ENCODE assay signal across 26 cellular contexts in the genomic region with DNA sequence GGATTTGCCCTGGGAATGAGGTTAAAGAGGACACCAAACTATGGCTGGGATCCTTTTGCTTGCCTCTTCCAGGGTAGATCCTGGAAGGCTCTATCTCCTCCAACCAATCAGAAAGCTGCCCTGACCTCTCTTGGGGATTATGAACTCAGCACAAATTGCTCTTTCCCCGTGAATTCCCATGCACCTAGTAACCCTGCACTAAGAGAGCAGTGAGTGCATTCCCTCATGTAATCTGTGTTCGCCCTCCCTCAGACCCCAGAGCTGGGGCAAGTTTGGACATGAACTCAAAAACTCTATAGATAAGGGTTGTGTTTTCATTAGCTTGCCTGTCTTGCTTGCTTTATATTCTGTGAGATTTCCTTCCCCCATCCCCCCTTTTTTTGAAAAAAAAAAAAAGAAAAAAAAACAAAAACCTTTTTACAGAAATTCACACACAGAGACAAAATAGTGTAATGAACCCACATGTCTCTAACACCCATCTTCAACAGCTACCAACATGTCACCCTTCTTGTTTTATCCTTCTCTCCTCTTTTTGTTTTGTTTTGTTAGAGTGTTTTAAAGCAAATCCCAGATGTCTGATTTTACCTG.
A peak's percentile ranks its signal among the peaks of the same experiment; 100 is the strongest.
DNase-seq lines count a peak whose midpoint lies in the region; ATAC-seq, FAIRE-seq and TF ChIP-seq lines count a peak whose summit lies in the region.
"Had no signal": no experiment of that assay in that cellular context is flagged by ENCODE, and none has a peak within 500 bp of the region (broad histone marks: within the 10 kb centered on the region; RNA-seq: fewer than 3 reads in every experiment).

No MANE protein-coding gene starts in this region.

- TF ChIP-seq EP300 in HepG2 (IDR thresholded peaks at IDR 0.05; ENCODE audit: low read depth in 2 of 2, low read length in 2 of 2) (no peak), HepG2 (CRISPR knock-in tag; IDR thresholded peaks at IDR 0.05; ENCODE audit: borderline replicate concordance) (no peak)

- FAIRE-seq in HepG2 (lab: Jason Lieb, UNC) = no peak
- FAIRE-seq: GM12892 had no signal

- no peak overlapping the region for H3K4me3 Mint-ChIP-seq in type B pancreatic cell
- H3K4me3 Mint-ChIP-seq: activated naive CD4-positive, alpha-beta T cell treated with anti-CD3 and anti-CD28 coated beads, Interleukin-2, amount 50 U/mL, for 24 hours; activated T-helper 17 cell treated with anti-CD3 and anti-CD28 coated beads, Interleukin-2, amount 50 U/mL, for 72 hours; central memory CD8-positive, alpha-beta T cell; IgD-negative memory B cell; naive thymus-derived CD4-positive, alpha-beta T cell had no signal

- no peaks in the 10 kb centered on the region for H4K20me1 ChIP-seq in HepG2 (ENCODE audit: insufficient read depth, low read length)
- H4K20me1 ChIP-seq: BLaER1 had no signal

- intact Hi-C loops in HepG2 (cut with micrococcal nuclease; ENCODE audit: unreplicated experiment) (loop anchor here (5.0 kb wide), 1 partner anchor 88 kb away; no protein-coding TSS in a partner anchor), right lobe of liver (cut with DNase I) (no loop called here)

- H3K4me1 ChIP-seq in HepG2 (ENCODE audit: insufficient read depth, low read length) = peaks cover 73% of the 10 kb centered on the region
- peaks cover 0 to 21% (median 7%) of the 10 kb centered on the region in 4 donors for H3K4me1 ChIP-seq in right lobe of liver
- peaks cover 8% of the 10 kb centered on the region for H3K4me1 ChIP-seq in foreskin keratinocyte
- H3K4me1 ChIP-seq: BLaER1 had no signal

- TF ChIP-seq POLR2A in HepG2 (IDR thresholded peaks at IDR 0.05; ENCODE audit: insufficient read depth in 1 of 2, low read depth in 2 of 2, low read length in 2 of 2) (no peak), right lobe of liver (IDR thresholded peaks at IDR 0.05) (no peak)

- H3K9me3 Mint-ChIP-seq in type B pancreatic cell = peaks cover 11% of the 10 kb centered on the region
- H3K9me3 Mint-ChIP-seq: activated naive CD4-positive, alpha-beta T cell treated with anti-CD3 and anti-CD28 coated beads, Interleukin-2, amount 50 U/mL, for 24 hours; activated T-helper 17 cell treated with anti-CD3 and anti-CD28 coated beads, Interleukin-2, amount 50 U/mL, for 72 hours; central memory CD8-positive, alpha-beta T cell; IgD-negative memory B cell; naive thymus-derived CD4-positive, alpha-beta T cell had no signal

- no TSS peak for BruUV-seq in HepG2 (replicated peaks; lab: Mats Ljungman, UMichigan)

- peaks cover 4% of the 10 kb centered on the region for H3K36me3 Mint-ChIP-seq in type B pancreatic cell

- no peaks in the 10 kb centered on the region for H3K27me3 ChIP-seq in HepG2 (ENCODE audit: control insufficient read depth in 1 of 2, insufficient read depth in 2 of 2, low read length in 2 of 2)
- H3K27me3 ChIP-seq in right lobe of liver = no peaks in the 10 kb centered on the region
- no peaks in the 10 kb centered on the region for H3K27me3 ChIP-seq in foreskin keratinocyte
- H3K27me3 ChIP-seq: BLaER1 had no signal

- TF ChIP-seq RAD21 in HepG2 (CRISPR knock-in tag; IDR thresholded peaks at IDR 0.05) = no peak

- H3K9me3 ChIP-seq in HepG2 (ENCODE audit: low read length) = no peaks in the 10 kb centered on the region
- H3K9me3 ChIP-seq in right lobe of liver = no peaks in the 10 kb centered on the region
- H3K9me3 ChIP-seq: thoracic aorta had no signal

- TF ChIP-seq CTCF in HepG2 (CRISPR knock-in tag; IDR thresholded peaks at IDR 0.05) (0 out of 2 replicates have a peak, but pooled peaks have one; percentile 2), right lobe of liver (IDR thresholded peaks at IDR 0.05) (no peak), foreskin keratinocyte (conservative IDR thresholded peaks at IDR 0.05) (no peak), type B pancreatic cell (conservative IDR thresholded peaks at IDR 0.05) (no peak)

- H3K4me3 ChIP-seq in HepG2 (replicated peaks in 1 of 3; ENCODE audit: insufficient read depth in 1 of 3, low read depth in 2 of 3, low read length in 3 of 3) (no peak overlapping the region), right lobe of liver (no peak overlapping the region)
- H3K4me3 ChIP-seq: BLaER1, thoracic aorta had no signal

- 68% methylated on average over 2 of the region's 2 CpGs for WGBS in HepG2 (ENCODE audit: low lambda C conversion rate)
- 86% methylated on average over 1 of the region's 2 CpGs for WGBS in right lobe of liver (ENCODE audit: insufficient coverage, low coverage, low lambda C conversion rate, missing lambda C conversion rate)

- peaks cover 28% of the 10 kb centered on the region for H3K4me1 Mint-ChIP-seq in type B pancreatic cell (ENCODE audit: unreplicated experiment)
- H3K4me1 Mint-ChIP-seq: activated naive CD4-positive, alpha-beta T cell treated with anti-CD3 and anti-CD28 coated beads, Interleukin-2, amount 50 U/mL, for 24 hours; activated T-helper 17 cell treated with anti-CD3 and anti-CD28 coated beads, Interleukin-2, amount 50 U/mL, for 72 hours; central memory CD8-positive, alpha-beta T cell had no signal

- H3K27me3 Mint-ChIP-seq in type B pancreatic cell = no peaks in the 10 kb centered on the region
- H3K27me3 Mint-ChIP-seq: activated naive CD4-positive, alpha-beta T cell treated with anti-CD3 and anti-CD28 coated beads, Interleukin-2, amount 50 U/mL, for 24 hours; activated T-helper 17 cell treated with anti-CD3 and anti-CD28 coated beads, Interleukin-2, amount 50 U/mL, for 72 hours; central memory CD8-positive, alpha-beta T cell; IgD-negative memory B cell; naive thymus-derived CD4-positive, alpha-beta T cell had no signal

- no peak overlapping the region for H3K4me2 ChIP-seq in HepG2 (ENCODE audit: low read depth, low read length)
- H3K4me2 ChIP-seq: BLaER1 had no signal

- no peaks in the 10 kb centered on the region for H3K36me3 ChIP-seq in HepG2 (replicated peaks in 1 of 2; ENCODE audit: control insufficient read depth in 1 of 2, insufficient read depth in 2 of 2, low read length in 2 of 2)
- no peaks in the 10 kb centered on the region for H3K36me3 ChIP-seq in right lobe of liver
- H3K36me3 ChIP-seq: BLaER1, thoracic aorta had no signal

- CTCF ChIA-PET in HepG2 (lab: Yijun Ruan, JAX; ENCODE audit: low intra/inter-chr PET ratio, low total read pairs) = no interaction called here

- POLR2A ChIA-PET in HepG2 (lab: Yijun Ruan, JAX) = interaction anchor here (0.7 to 2.6 kb wide), 4 partner anchors 15 to 226 kb away, joined by 3 to 9 read pairs (median 4); a partner anchor contains a TSS

- ATAC-seq in HepG2 (no peak), right lobe of liver (no peak), foreskin keratinocyte (peak; percentile 62)
- ATAC-seq: activated T-helper 17 cell treated with anti-CD3 and anti-CD28 coated beads, Interleukin-2, amount 50 U/mL, for 72 hours; naive thymus-derived CD4-positive, alpha-beta T cell had no signal

- peak overlapping the region; percentile 19 for H3K27ac Mint-ChIP-seq in type B pancreatic cell
- H3K27ac Mint-ChIP-seq: activated naive CD4-positive, alpha-beta T cell treated with anti-CD3 and anti-CD28 coated beads, Interleukin-2, amount 50 U/mL, for 24 hours; activated T-helper 17 cell treated with anti-CD3 and anti-CD28 coated beads, Interleukin-2, amount 50 U/mL, for 72 hours; IgD-negative memory B cell; naive thymus-derived CD4-positive, alpha-beta T cell had no signal

- H3K79me2 ChIP-seq in HepG2 (ENCODE audit: insufficient read depth, low read length) = no peaks in the 10 kb centered on the region

- H3K9ac ChIP-seq in HepG2 (ENCODE audit: insufficient read depth, low read depth, low read length) = no peak overlapping the region
- H3K9ac ChIP-seq: BLaER1 had no signal

- in situ Hi-C loops in HepG2 (cut with HindIII; ENCODE audit: extremely low pct_ligation_motif_present, low pct_unique_long_range_greater_than_20kb) = no loop called here

- DNase-seq in HepG2 (ENCODE audit: low spot score) = peak; percentile 24
- DNase-seq in right lobe of liver = no peak
- DNase-seq in NCI-H69 (lab: John Stamatoyannopoulos, UW) = peak; percentile 25
- DNase-seq in foreskin keratinocyte = peak; percentile 22 to 42
- DNase-seq in type B pancreatic cell (ENCODE audit: extremely low spot score, unreplicated experiment) = no peak
- no peak for DNase-seq in superior temporal gyrus (ENCODE audit: extremely low spot score)
- DNase-seq in RKO (ENCODE audit: low spot score) = no peak
- DNase-seq in NCI-H446 (lab: John Stamatoyannopoulos, UW) = no peak
- DNase-seq: activated CD4-positive, alpha-beta T cell treated with anti-CD3 and anti-CD28 coated beads, Interleukin-2, amount 50 U/mL, for 48 hours; activated CD4-positive, CD25-positive, alpha-beta regulatory T cell; activated CD8-positive, alpha-beta memory T cell treated with anti-CD3 and anti-CD28 coated beads, Interleukin-2, amount 50 U/mL, for 4 hours; aorta; COR-L47; head of caudate nucleus; naive thymus-derived CD4-positive, alpha-beta T cell; NCI-H774; SHP77; stimulated activated CD4-positive, alpha-beta T cell treated with anti-CD3 and anti-CD28 coated beads, Interleukin-12 subunit alpha, Interleukin-12 subunit beta, amount 100 ng/mL, for 4 hours; stimulated activated naive CD4-positive, alpha-beta T cell treated with Interleukin-2 at 50 U/mL for 16 hours had no signal

- H3K27ac ChIP-seq in HepG2 (ENCODE audit: extremely low read length, insufficient read depth, low read length) (peak overlapping the region; percentile 47), right lobe of liver (no peak overlapping the region), foreskin keratinocyte (no peak overlapping the region)
- H3K27ac ChIP-seq: BLaER1, thoracic aorta had no signal

- no peak overlapping the region for H2AFZ ChIP-seq in HepG2 (ENCODE audit: low read length)

TF ChIP-seq in HepG2, 621 proteins besides CTCF, POLR2A, EP300 and RAD21:
- TF ChIP-seq ZMYM4 (CRISPR knock-in tag; IDR thresholded peaks at IDR 0.05) = peak; percentile 25; the same call in 1 of the 2 replicates
- TF ChIP-seq STAG1 (CRISPR knock-in tag; IDR thresholded peaks at IDR 0.05) = no peak
- TF ChIP-seq ATF7-NPFF (CRISPR knock-in tag; IDR thresholded peaks at IDR 0.05; ENCODE audit: low read depth) = no peak
- peak; percentile 54 for TF ChIP-seq NFYB (CRISPR knock-in tag; IDR thresholded peaks at IDR 0.05)
- no peak for TF ChIP-seq ZFX (CRISPR knock-in tag; IDR thresholded peaks at IDR 0.05; ENCODE audit: low read depth)
- TF ChIP-seq SIX1 (CRISPR knock-in tag; IDR thresholded peaks at IDR 0.05; ENCODE audit: borderline replicate concordance) = no peak
- peak; percentile 90; the same call in 1 of the 2 replicates for TF ChIP-seq TP53 (CRISPR knock-in tag; conservative IDR thresholded peaks at IDR 0.05)
- TF ChIP-seq SOX5 (CRISPR knock-in tag; IDR thresholded peaks at IDR 0.05; ENCODE audit: borderline replicate concordance) = no peak
- no peak for TF ChIP-seq SOX13 (IDR thresholded peaks at IDR 0.05)
- no peak for TF ChIP-seq SOX13 (CRISPR knock-in tag; conservative IDR thresholded peaks at IDR 0.05 in 1 of 2, IDR thresholded peaks at IDR 0.05 in 1 of 2)

Comparison
In these comparisons a context has a peak if more than half of its experiments do, and no peak if none do; other contexts are left out.
1. DNase-seq: peak in HepG2 (single experiment), NCI-H69 (single experiment) and foreskin keratinocyte (2 of 2); none in right lobe of liver (0 of 3), type B pancreatic cell (single experiment), superior temporal gyrus (single experiment), RKO (single experiment) and NCI-H446 (0 of 2).